Comparison of ENCODE assay signal across 1 cellular context in genomic region chr5:150486402-150487198, GRCh38.
TF ChIP-seq lines count a peak whose summit lies in the region.

No MANE protein-coding gene starts in this region.

TF ChIP-seq in HepG2, 621 proteins besides CTCF, POLR2A, EP300 and RAD21 (continued from another document):
- TF ChIP-seq ZNF18 (CRISPR knock-in tag; IDR thresholded peaks at IDR 0.05; ENCODE audit: insufficient replicate concordance) (peak; percentile 43), ZNF629 (CRISPR knock-in tag; conservative IDR thresholded peaks at IDR 0.05) (peak; percentile 99), SOX13 (IDR thresholded peaks at IDR 0.05) (no peak), SOX13 (CRISPR knock-in tag; conservative IDR thresholded peaks at IDR 0.05 in 1 of 2, IDR thresholded peaks at IDR 0.05 in 1 of 2) (peak in 1 of 2 experiments; percentile 28; a peak in 1 of 4 replicates), RARA (CRISPR knock-in tag; IDR thresholded peaks at IDR 0.05) (peak; percentile 37; the same call in 1 of the 2 replicates), SRSF1 (optimal IDR thresholded peaks at IDR 0.05; ENCODE audit: low read depth, low read length) (peak; percentile 12), PRPF4 (IDR thresholded peaks at IDR 0.05; ENCODE audit: low read depth, low read length, poor library complexity, severe bottlenecking) (no peak), ARHGAP35 (CRISPR knock-in tag; IDR thresholded peaks at IDR 0.05; ENCODE audit: borderline replicate concordance) (no peak), ZNF205 (CRISPR knock-in tag; IDR thresholded peaks at IDR 0.05) (no peak), MEIS2 (CRISPR knock-in tag; IDR thresholded peaks at IDR 0.05) (peak; percentile 52; the same call in 1 of the 2 replicates), ZBTB44 (CRISPR knock-in tag; IDR thresholded peaks at IDR 0.05) (no peak), ATF3 (CRISPR knock-in tag; IDR thresholded peaks at IDR 0.05) (no peak), SIN3B (IDR thresholded peaks at IDR 0.05; ENCODE audit: low read length) (no peak), RFX5 (IDR thresholded peaks at IDR 0.05; ENCODE audit: low read depth, low read length) (no peak), ZSCAN30 (CRISPR knock-in tag; IDR thresholded peaks at IDR 0.05) (no peak), MATR3 (CRISPR knock-in tag; IDR thresholded peaks at IDR 0.05) (no peak), ZNF672 (CRISPR knock-in tag; IDR thresholded peaks at IDR 0.05) (no peak), ZNF746 (CRISPR knock-in tag; IDR thresholded peaks at IDR 0.05) (no peak), PAX8 (CRISPR knock-in tag; IDR thresholded peaks at IDR 0.05; ENCODE audit: borderline replicate concordance) (no peak), KDM4B (CRISPR knock-in tag; IDR thresholded peaks at IDR 0.05) (no peak; the same call in 1 of the 2 replicates), HNF4G (IDR thresholded peaks at IDR 0.05; ENCODE audit: borderline replicate concordance, low read depth, low read length) (no peak), HNF4G (CRISPR knock-in tag; IDR thresholded peaks at IDR 0.05; ENCODE audit: borderline replicate concordance, low read depth) (no peak), ELF1 (CRISPR knock-in tag; IDR thresholded peaks at IDR 0.05) (no peak), ZNF276 (CRISPR knock-in tag; IDR thresholded peaks at IDR 0.05; ENCODE audit: low read depth) (no peak), KLF16 (CRISPR knock-in tag; IDR thresholded peaks at IDR 0.05) (no peak), HBP1 (CRISPR knock-in tag; IDR thresholded peaks at IDR 0.05; ENCODE audit: low read depth) (0 out of 2 replicates have a peak, but pooled peaks have one; percentile 30), ZNF709 (CRISPR knock-in tag; IDR thresholded peaks at IDR 0.05) (no peak)
- TF ChIP-seq, protein P1, sequence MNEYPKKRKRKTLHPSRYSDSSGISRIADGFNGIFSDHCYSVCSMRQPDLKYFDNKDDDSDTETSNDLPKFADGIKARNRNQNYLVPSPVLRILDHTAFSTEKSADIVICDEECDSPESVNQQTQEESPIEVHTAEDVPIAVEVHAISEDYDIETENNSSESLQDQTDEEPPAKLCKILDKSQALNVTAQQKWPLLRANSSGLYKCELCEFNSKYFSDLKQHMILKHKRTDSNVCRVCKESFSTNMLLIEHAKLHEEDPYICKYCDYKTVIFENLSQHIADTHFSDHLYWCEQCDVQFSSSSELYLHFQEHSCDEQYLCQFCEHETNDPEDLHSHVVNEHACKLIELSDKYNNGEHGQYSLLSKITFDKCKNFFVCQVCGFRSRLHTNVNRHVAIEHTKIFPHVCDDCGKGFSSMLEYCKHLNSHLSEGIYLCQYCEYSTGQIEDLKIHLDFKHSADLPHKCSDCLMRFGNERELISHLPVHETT (CRISPR knock-in tag; conservative IDR thresholded peaks at IDR 0.05): no peak
- TF ChIP-seq, protein P2, sequence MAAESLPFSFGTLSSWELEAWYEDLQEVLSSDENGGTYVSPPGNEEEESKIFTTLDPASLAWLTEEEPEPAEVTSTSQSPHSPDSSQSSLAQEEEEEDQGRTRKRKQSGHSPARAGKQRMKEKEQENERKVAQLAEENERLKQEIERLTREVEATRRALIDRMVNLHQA (CRISPR knock-in tag; IDR thresholded peaks at IDR 0.05): no peak
- TF ChIP-seq, protein P3, sequence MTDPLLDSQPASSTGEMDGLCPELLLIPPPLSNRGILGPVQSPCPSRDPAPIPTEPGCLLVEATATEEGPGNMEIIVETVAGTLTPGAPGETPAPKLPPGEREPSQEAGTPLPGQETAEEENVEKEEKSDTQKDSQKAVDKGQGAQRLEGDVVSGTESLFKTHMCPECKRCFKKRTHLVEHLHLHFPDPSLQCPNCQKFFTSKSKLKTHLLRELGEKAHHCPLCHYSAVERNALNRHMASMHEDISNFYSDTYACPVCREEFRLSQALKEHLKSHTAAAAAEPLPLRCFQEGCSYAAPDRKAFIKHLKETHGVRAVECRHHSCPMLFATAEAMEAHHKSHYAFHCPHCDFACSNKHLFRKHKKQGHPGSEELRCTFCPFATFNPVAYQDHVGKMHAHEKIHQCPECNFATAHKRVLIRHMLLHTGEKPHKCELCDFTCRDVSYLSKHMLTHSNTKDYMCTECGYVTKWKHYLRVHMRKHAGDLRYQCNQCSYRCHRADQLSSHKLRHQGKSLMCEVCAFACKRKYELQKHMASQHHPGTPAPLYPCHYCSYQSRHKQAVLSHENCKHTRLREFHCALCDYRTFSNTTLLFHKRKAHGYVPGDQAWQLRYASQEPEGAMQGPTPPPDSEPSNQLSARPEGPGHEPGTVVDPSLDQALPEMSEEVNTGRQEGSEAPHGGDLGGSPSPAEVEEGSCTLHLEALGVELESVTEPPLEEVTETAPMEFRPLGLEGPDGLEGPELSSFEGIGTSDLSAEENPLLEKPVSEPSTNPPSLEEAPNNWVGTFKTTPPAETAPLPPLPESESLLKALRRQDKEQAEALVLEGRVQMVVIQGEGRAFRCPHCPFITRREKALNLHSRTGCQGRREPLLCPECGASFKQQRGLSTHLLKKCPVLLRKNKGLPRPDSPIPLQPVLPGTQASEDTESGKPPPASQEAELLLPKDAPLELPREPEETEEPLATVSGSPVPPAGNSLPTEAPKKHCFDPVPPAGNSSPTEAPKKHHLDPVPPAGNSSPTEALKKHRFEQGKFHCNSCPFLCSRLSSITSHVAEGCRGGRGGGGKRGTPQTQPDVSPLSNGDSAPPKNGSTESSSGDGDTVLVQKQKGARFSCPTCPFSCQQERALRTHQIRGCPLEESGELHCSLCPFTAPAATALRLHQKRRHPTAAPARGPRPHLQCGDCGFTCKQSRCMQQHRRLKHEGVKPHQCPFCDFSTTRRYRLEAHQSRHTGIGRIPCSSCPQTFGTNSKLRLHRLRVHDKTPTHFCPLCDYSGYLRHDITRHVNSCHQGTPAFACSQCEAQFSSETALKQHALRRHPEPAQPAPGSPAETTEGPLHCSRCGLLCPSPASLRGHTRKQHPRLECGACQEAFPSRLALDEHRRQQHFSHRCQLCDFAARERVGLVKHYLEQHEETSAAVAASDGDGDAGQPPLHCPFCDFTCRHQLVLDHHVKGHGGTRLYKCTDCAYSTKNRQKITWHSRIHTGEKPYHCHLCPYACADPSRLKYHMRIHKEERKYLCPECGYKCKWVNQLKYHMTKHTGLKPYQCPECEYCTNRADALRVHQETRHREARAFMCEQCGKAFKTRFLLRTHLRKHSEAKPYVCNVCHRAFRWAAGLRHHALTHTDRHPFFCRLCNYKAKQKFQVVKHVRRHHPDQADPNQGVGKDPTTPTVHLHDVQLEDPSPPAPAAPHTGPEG (CRISPR knock-in tag; IDR thresholded peaks at IDR 0.05): peak; percentile 100
- TF ChIP-seq, protein P4, sequence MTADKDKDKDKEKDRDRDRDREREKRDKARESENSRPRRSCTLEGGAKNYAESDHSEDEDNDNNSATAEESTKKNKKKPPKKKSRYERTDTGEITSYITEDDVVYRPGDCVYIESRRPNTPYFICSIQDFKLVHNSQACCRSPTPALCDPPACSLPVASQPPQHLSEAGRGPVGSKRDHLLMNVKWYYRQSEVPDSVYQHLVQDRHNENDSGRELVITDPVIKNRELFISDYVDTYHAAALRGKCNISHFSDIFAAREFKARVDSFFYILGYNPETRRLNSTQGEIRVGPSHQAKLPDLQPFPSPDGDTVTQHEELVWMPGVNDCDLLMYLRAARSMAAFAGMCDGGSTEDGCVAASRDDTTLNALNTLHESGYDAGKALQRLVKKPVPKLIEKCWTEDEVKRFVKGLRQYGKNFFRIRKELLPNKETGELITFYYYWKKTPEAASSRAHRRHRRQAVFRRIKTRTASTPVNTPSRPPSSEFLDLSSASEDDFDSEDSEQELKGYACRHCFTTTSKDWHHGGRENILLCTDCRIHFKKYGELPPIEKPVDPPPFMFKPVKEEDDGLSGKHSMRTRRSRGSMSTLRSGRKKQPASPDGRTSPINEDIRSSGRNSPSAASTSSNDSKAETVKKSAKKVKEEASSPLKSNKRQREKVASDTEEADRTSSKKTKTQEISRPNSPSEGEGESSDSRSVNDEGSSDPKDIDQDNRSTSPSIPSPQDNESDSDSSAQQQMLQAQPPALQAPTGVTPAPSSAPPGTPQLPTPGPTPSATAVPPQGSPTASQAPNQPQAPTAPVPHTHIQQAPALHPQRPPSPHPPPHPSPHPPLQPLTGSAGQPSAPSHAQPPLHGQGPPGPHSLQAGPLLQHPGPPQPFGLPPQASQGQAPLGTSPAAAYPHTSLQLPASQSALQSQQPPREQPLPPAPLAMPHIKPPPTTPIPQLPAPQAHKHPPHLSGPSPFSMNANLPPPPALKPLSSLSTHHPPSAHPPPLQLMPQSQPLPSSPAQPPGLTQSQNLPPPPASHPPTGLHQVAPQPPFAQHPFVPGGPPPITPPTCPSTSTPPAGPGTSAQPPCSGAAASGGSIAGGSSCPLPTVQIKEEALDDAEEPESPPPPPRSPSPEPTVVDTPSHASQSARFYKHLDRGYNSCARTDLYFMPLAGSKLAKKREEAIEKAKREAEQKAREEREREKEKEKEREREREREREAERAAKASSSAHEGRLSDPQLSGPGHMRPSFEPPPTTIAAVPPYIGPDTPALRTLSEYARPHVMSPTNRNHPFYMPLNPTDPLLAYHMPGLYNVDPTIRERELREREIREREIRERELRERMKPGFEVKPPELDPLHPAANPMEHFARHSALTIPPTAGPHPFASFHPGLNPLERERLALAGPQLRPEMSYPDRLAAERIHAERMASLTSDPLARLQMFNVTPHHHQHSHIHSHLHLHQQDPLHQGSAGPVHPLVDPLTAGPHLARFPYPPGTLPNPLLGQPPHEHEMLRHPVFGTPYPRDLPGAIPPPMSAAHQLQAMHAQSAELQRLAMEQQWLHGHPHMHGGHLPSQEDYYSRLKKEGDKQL (CRISPR knock-in tag; IDR thresholded peaks at IDR 0.05; ENCODE audit: low read depth): no peak
